In genomic region chr19:6466526-6467248, GRCh38 we compare ENCODE assay signal across 1 cellular context.
TF ChIP-seq lines count a peak whose summit lies in the region.

No MANE protein-coding gene starts in this region.

TF ChIP-seq in H1, 55 proteins besides CTCF, POLR2A, EP300 and RAD21:
- TF ChIP-seq USF2 (IDR thresholded peaks at IDR 0.05; ENCODE audit: low read length): no peak
- no peak for TF ChIP-seq NRF1 (IDR thresholded peaks at IDR 0.05; ENCODE audit: low read depth, low read length)
- no peak for TF ChIP-seq GABPA (IDR thresholded peaks at IDR 0.05; ENCODE audit: borderline replicate concordance, insufficient read depth, low read length)
- no peak for TF ChIP-seq PHF8 (conservative IDR thresholded peaks at IDR 0.05; ENCODE audit: low read depth, low read length)
